Comparison of ENCODE assay signal across 8 cellular contexts in the genomic region with DNA sequence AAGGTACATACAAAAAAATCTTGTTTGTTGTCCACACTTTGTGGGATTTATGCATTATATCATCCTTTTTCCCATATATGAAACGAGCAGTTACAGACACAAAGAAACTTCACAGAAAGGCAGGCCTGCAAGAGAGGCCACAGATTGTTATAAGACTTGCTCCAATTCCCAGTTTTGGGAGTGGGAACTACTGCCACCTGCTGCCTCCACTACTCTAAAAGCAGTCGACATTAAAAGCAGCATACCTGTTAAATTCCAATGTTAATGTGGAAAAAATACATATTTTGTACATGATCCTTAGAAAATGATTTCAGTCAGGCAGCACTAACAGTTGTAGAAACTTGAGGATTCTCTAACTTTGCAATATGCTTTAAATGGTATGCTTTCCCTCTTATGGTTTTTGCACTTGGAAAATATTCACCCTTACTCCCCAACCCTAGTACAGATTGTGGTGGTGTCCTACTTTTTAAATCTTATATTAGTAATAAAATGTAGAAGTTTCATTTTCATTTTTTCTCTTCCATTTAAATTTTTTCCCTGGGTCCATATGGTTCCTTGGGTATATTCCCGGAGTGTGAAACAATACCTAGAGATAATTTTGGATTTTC. TPM values are rescaled to one million over a fixed set of nuclear protein-coding genes. Genes with fewer than 3 reads are reported as not detected.
A peak's percentile ranks its signal among the peaks of the same experiment; 100 is the strongest.
DNase-seq lines count a peak whose midpoint lies in the region; ATAC-seq and TF ChIP-seq lines count a peak whose summit lies in the region.

No MANE protein-coding gene starts in this region.

- H3K4me1 Mint-ChIP-seq in brain, result peaks cover 31% of the 10 kb centered on the region
- H3K4me1 Mint-ChIP-seq in natural killer cell, result no peaks in the 10 kb centered on the region

- no peak for TF ChIP-seq POLR2A in right lobe of liver (IDR thresholded peaks at IDR 0.05)

- H3K27me3 Mint-ChIP-seq in brain, result no peaks in the 10 kb centered on the region
- H3K27me3 Mint-ChIP-seq in natural killer cell (ENCODE audit: low read depth in 2 of 2), result peaks cover 0 to 3% of the 10 kb centered on the region in 2 donors

- H3K36me3 Mint-ChIP-seq in brain (no peaks in the 10 kb centered on the region), natural killer cell (no peaks in the 10 kb centered on the region)

- ATAC-seq in right lobe of liver, result peak; percentile 71 to 89 (median 78)
- ATAC-seq in natural killer cell, result no peak
- no peak for ATAC-seq in GM18873 (IDR thresholded peaks at IDR 0.05; ENCODE audit: low FRiP score, unreplicated experiment)

- H3K36me3 ChIP-seq in right lobe of liver, result no peaks in the 10 kb centered on the region

- H3K27ac Mint-ChIP-seq in brain (peak overlapping the region in 2 of 5 experiments; percentile 5 to 87), natural killer cell (no peak overlapping the region)

- H3K4me3 Mint-ChIP-seq in brain (no peak overlapping the region), natural killer cell (no peak overlapping the region)

- H3K27me3 ChIP-seq in right lobe of liver, result no peaks in the 10 kb centered on the region

- no peak overlapping the region for H3K4me3 ChIP-seq in right lobe of liver

- H3K4me1 ChIP-seq in right lobe of liver, result peaks cover 0 to 37% (median 12%) of the 10 kb centered on the region in 4 donors

- intact Hi-C loops in right lobe of liver (cut with DNase I) (no loop called here), natural killer cell (cut with micrococcal nuclease) (no loop called here)

- H3K9me3 ChIP-seq in right lobe of liver, result no peaks in the 10 kb centered on the region

- no peak overlapping the region for H3K27ac ChIP-seq in C4-2B
- no peak overlapping the region for H3K27ac ChIP-seq in right lobe of liver

- no peaks in the 10 kb centered on the region for H3K9me3 Mint-ChIP-seq in brain
- no peaks in the 10 kb centered on the region for H3K9me3 Mint-ChIP-seq in natural killer cell

- peak; percentile 80 for TF ChIP-seq CTCF in C4-2B (conservative IDR thresholded peaks at IDR 0.05)
- peak; percentile 71 to 74 for TF ChIP-seq CTCF in brain (conservative IDR thresholded peaks at IDR 0.05)
- TF ChIP-seq CTCF in right lobe of liver (IDR thresholded peaks at IDR 0.05), result peak; percentile 53 to 76 (median 70)
- no peak for TF ChIP-seq CTCF in natural killer cell (IDR thresholded peaks at IDR 0.05)

- DNase-seq in NCI-H1694 treated with DMSO at 0.1 percent for 48 hours (lab: John Stamatoyannopoulos, UW) (peak; percentile 61), right lobe of liver (peak; percentile 44 to 63 (median 55)), T-helper 9 cell (no peak), natural killer cell (no peak), NCI-H187 (lab: John Stamatoyannopoulos, UW) (no peak)

- WGBS in right lobe of liver (ENCODE audit: insufficient coverage, low coverage, low lambda C conversion rate, missing lambda C conversion rate), result 26% methylated on average over 3 of the region's 3 CpGs

RNA-seq across cellular contexts. Expression of a gene that starts 37.9 kb away (rescaled TPM):
- 1.7 TPM for polyA plus RNA-seq in brain (ENCODE audit: insufficient read depth, low read depth, low replicate concordance)
- total RNA-seq in right lobe of liver (1 to 10 TPM in 5 of 6 experiments, under 1 TPM in 1; 0.58 to 3.6 (median 2.1) TPM), natural killer cell (under 1 TPM in 1 of 3 donors, not detected in 2; 0.66 TPM)

Comparison
In these comparisons a context has a peak if more than half of its experiments do, and no peak if none do; other contexts are left out.
1. DNase-seq: peak in NCI-H1694 treated with DMSO at 0.1 percent for 48 hours (single experiment) and right lobe of liver (3 of 3); none in T-helper 9 cell (single experiment), natural killer cell (single experiment) and NCI-H187 (0 of 2).
2. ATAC-seq: peak in right lobe of liver (4 of 4); none in natural killer cell (0 of 3) and GM18873 (single experiment).